ENCODE assay signal across 21 cellular contexts in genomic region chr2:219018286-219018685, GRCh38. TPM values are rescaled to one million over a fixed set of nuclear protein-coding genes. Genes with fewer than 3 reads are reported as not detected.
DNase-seq lines count a peak whose midpoint lies in the region; ATAC-seq and TF ChIP-seq lines count a peak whose summit lies in the region.
"Had no signal": no experiment of that assay in that cellular context is flagged by ENCODE, and none has a peak within 500 bp of the region (broad histone marks: within the 10 kb centered on the region; RNA-seq: fewer than 3 reads in every experiment).

No MANE protein-coding gene starts in this region.

- H3K36me3 ChIP-seq in ascending aorta (no peaks in the 10 kb centered on the region), mucosa of descending colon (ENCODE audit: low read depth) (no peaks in the 10 kb centered on the region), thoracic aorta (no peaks in the 10 kb centered on the region)

- ATAC-seq in mucosa of descending colon (no peak), thoracic aorta (ENCODE audit: insufficient number of reproducible peaks, low FRiP score, low read depth) (no peak), omental fat pad (ENCODE audit: low FRiP score) (no peak)
- ATAC-seq: GM23338, HCT116 had no signal

- H3K27ac Mint-ChIP-seq in endothelial cell (ENCODE audit: unreplicated experiment) = peak overlapping the region; percentile 61
- H3K27ac Mint-ChIP-seq: CD4-positive, alpha-beta memory T cell; GM23338; H9 had no signal

- H3K9me3 Mint-ChIP-seq in endothelial cell (ENCODE audit: unreplicated experiment) = no peaks in the 10 kb centered on the region
- H3K9me3 Mint-ChIP-seq: CD4-positive, alpha-beta memory T cell; GM23338; H9 had no signal

- intact Hi-C loops in ascending aorta (cut with DNase I) = no loop called here
- intact Hi-C loops in mucosa of descending colon (cut with DNase I, micrococcal nuclease) = no loop called here

- H3K27ac ChIP-seq in ascending aorta = peak overlapping the region; percentile 27 to 68
- peak overlapping the region; percentile 4 to 48 for H3K27ac ChIP-seq in thoracic aorta

- no peaks in the 10 kb centered on the region for H3K4me1 Mint-ChIP-seq in endothelial cell (ENCODE audit: unreplicated experiment)
- H3K4me1 Mint-ChIP-seq: CD4-positive, alpha-beta memory T cell; GM23338 had no signal

- H3K27me3 ChIP-seq in ascending aorta (no peaks in the 10 kb centered on the region), thoracic aorta (replicated peaks; ENCODE audit: insufficient read depth) (no peaks in the 10 kb centered on the region)

- H3K4me1 ChIP-seq in ascending aorta (peaks cover 0 to 19% of the 10 kb centered on the region in 2 donors), mucosa of descending colon (ENCODE audit: low read depth) (no peaks in the 10 kb centered on the region), thoracic aorta (ENCODE audit: control insufficient read depth in 1 of 2, low read depth in 2 of 2) (peaks cover 9 to 29% of the 10 kb centered on the region in 2 donors)

- H3K36me3 Mint-ChIP-seq in endothelial cell (ENCODE audit: low read depth, unreplicated experiment) = no peaks in the 10 kb centered on the region
- H3K36me3 Mint-ChIP-seq: CD4-positive, alpha-beta memory T cell had no signal

- peaks cover 20% of the 10 kb centered on the region for H3K27me3 Mint-ChIP-seq in endothelial cell (ENCODE audit: unreplicated experiment)

- H3K4me3 ChIP-seq in ascending aorta = no peak overlapping the region
- H3K4me3 ChIP-seq in mucosa of descending colon = no peak overlapping the region
- no peak overlapping the region for H3K4me3 ChIP-seq in thoracic aorta
- H3K4me3 ChIP-seq: GM23338 had no signal

- H3K4me3 Mint-ChIP-seq in endothelial cell (ENCODE audit: unreplicated experiment) = no peak overlapping the region
- H3K4me3 Mint-ChIP-seq: CD4-positive, alpha-beta memory T cell; GM23338; H9 had no signal

- TF ChIP-seq CTCF in ascending aorta (IDR thresholded peaks at IDR 0.05) = no peak
- no peak for TF ChIP-seq CTCF in endothelial cell (IDR thresholded peaks at IDR 0.05; ENCODE audit: unreplicated experiment)
- no peak for TF ChIP-seq CTCF in mucosa of descending colon (IDR thresholded peaks at IDR 0.05)
- no peak for TF ChIP-seq CTCF in thoracic aorta (IDR thresholded peaks at IDR 0.05)
- TF ChIP-seq CTCF in omental fat pad (IDR thresholded peaks at IDR 0.05) = no peak

- no peaks in the 10 kb centered on the region for H3K9me3 ChIP-seq in ascending aorta
- no peaks in the 10 kb centered on the region for H3K9me3 ChIP-seq in mucosa of descending colon
- H3K9me3 ChIP-seq in thoracic aorta = no peaks in the 10 kb centered on the region

- DNase-seq in ascending aorta (ENCODE audit: low spot score in 2 of 2) = no peak
- DNase-seq in endothelial cell (ENCODE audit: low spot score) = no peak
- peak in 2 of 3 donors; percentile 4 to 12 for DNase-seq in mucosa of descending colon
- no peak for DNase-seq in thoracic aorta (ENCODE audit: low spot score)
- DNase-seq in NCI-H1930 (lab: John Stamatoyannopoulos, UW) = no peak
- DNase-seq in omental fat pad (ENCODE audit: low spot score) = no peak
- DNase-seq in SHP77 (lab: John Stamatoyannopoulos, UW) = no peak
- no peak for DNase-seq in NCI-H748 (lab: John Stamatoyannopoulos, UW; ENCODE audit: unreplicated experiment)
- DNase-seq: Calu3; CD4-positive, alpha-beta memory T cell; COR-L47; DMS53; DMS79 treated with DMSO at 0.1 percent for 48 hours; GF-D8; H9 had no signal

RNA-seq across cellular contexts. Expression of gene CFAP65, which starts 23.0 kb away (rescaled TPM):
- not detected for total RNA-seq in ascending aorta
- total RNA-seq in endothelial cell (ENCODE audit: unreplicated experiment) = 0.59 TPM
- under 1 TPM; 0.09 to 0.46 (median 0.27) TPM for total RNA-seq in mucosa of descending colon
- total RNA-seq in thoracic aorta = not detected
- total RNA-seq in omental fat pad = under 1 TPM in 1 of 4 donors, not detected in 3; 0.19 TPM
- total RNA-seq: CD4-positive, alpha-beta memory T cell; G401 had no signal

RNA-seq across cellular contexts. Expression of gene CRYBA2, which starts 25.1 kb away (rescaled TPM):
- total RNA-seq in ascending aorta (not detected), endothelial cell (ENCODE audit: unreplicated experiment) (not detected), mucosa of descending colon (1 to 10 TPM; 1.2 to 6.1 (median 5.0) TPM), thoracic aorta (not detected), omental fat pad (not detected)
- total RNA-seq: A172; Calu3; CD4-positive, alpha-beta memory T cell; G401; GM23338; H4; H9 had no signal

RNA-seq across cellular contexts. Expression of gene FEV, which starts 33.3 kb away (rescaled TPM):
- total RNA-seq in ascending aorta = not detected
- total RNA-seq in endothelial cell (ENCODE audit: unreplicated experiment) = 0.56 TPM
- total RNA-seq in mucosa of descending colon = 1 to 10 TPM in 2 of 3 donors, under 1 TPM in 1; 0.63 to 2.7 (median 1.8) TPM
- total RNA-seq in thoracic aorta = not detected
- not detected for total RNA-seq in omental fat pad
- total RNA-seq: A172; Calu3; CD4-positive, alpha-beta memory T cell; G401; GM23338; H4; H9 had no signal

RNA-seq across cellular contexts. Expression of gene IHH, which starts 42.4 kb away (rescaled TPM):
- total RNA-seq in ascending aorta (not detected), endothelial cell (ENCODE audit: unreplicated experiment) (not detected), mucosa of descending colon (10 to 100 TPM; 31.0 to 91.2 (median 57.6) TPM), thoracic aorta (1 to 10 TPM in 1 of 2 donors, not detected in 1; 1.6 TPM), omental fat pad (under 1 TPM in 1 of 4 donors, not detected in 3; 0.48 TPM)
- total RNA-seq: Daoy, G401, GM23338, H4, H9 had no signal

RNA-seq across cellular contexts. Expression of gene CDK5R2, which starts 58.8 kb away (rescaled TPM):
- total RNA-seq in ascending aorta = not detected
- 0.13 TPM for total RNA-seq in endothelial cell (ENCODE audit: unreplicated experiment)
- total RNA-seq in mucosa of descending colon = 1 to 10 TPM in 1 of 3 donors, under 1 TPM in 2; 0.38 to 1.4 (median 0.39) TPM
- total RNA-seq in thoracic aorta = not detected
- total RNA-seq in omental fat pad = not detected
- total RNA-seq: CD4-positive, alpha-beta memory T cell had no signal

Comparison
In these comparisons a context has a peak if more than half of its experiments do, and no peak if none do; other contexts are left out.
1. DNase-seq: peak in mucosa of descending colon (2 of 3); none in ascending aorta (0 of 2), endothelial cell (single experiment), thoracic aorta (single experiment), NCI-H1930 (0 of 2), omental fat pad (single experiment), SHP77 (0 of 2) and NCI-H748 (single experiment).